8 cellular contexts compared by ENCODE assay signal in the genomic region with DNA sequence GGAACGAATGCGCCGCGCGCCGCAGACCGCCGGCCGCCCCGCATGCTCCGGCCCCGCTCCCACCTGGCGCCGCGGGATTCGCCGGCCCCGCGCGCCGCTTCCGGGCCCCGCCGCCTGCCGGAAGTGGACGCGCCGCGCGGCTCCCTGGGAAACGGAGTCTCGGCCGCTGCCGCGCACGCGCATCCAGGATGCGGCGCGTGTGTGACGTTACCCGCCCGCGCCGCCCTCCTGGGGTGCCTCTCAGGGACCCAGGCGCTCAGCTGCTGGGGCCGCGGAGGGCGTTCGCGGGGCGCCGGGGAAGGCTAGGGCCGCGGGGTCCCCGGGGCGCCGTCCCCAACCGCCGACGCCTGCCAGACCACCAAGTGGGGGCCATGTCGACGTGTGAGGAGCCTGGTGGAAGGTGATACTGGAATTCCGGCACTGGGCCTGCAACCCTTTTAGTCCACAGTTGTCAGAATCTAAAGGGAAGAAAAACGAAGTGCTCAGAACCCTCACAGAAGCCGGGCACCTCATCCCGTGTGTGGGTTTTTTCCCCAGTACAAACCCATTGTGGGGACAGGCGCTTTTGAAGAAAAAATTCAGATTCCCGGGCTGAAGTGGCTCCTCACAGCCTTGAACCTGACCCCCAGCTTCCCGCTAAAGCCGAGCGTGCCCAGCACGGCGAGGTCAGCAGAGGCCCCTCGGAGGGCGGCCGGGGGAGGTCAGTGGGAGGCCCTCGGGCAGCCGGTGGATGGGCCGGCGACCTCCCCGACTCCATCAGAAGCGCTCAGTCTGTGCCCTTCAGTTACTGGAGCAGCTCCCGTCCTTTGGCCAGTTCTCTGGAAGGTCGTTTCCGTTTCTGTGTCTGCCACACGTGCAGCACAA. TPM values are rescaled to one million over a fixed set of nuclear protein-coding genes. Genes with fewer than 3 reads are reported as not detected.
A peak's percentile ranks its signal among the peaks of the same experiment; 100 is the strongest.
DNase-seq lines count a peak whose midpoint lies in the region; ATAC-seq and TF ChIP-seq lines count a peak whose summit lies in the region.

A gene with protein sequence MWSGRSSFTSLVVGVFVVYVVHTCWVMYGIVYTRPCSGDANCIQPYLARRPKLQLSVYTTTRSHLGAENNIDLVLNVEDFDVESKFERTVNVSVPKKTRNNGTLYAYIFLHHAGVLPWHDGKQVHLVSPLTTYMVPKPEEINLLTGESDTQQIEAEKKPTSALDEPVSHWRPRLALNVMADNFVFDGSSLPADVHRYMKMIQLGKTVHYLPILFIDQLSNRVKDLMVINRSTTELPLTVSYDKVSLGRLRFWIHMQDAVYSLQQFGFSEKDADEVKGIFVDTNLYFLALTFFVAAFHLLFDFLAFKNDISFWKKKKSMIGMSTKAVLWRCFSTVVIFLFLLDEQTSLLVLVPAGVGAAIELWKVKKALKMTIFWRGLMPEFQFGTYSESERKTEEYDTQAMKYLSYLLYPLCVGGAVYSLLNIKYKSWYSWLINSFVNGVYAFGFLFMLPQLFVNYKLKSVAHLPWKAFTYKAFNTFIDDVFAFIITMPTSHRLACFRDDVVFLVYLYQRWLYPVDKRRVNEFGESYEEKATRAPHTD (minus strand): TSS at position 125 of the 864 bp plus-strand sequence. CDS start 258 bp downstream, outside the sequence.

- POLR2A ChIA-PET in CD4-positive, alpha-beta T cell (lab: Charles Lee): interaction anchor here (0.8 to 4.1 kb wide), 9 partner anchors 19 to 179 kb away, joined by 3 to 38 read pairs (median 7); a partner anchor contains a TSS
- POLR2A ChIA-PET in activated CD8-positive, alpha-beta memory T cell treated with anti-CD3 and anti-CD28 coated beads for 36 hours (lab: Charles Lee): interaction anchor here (0.6 to 1.7 kb wide), 2 partner anchors 41 to 203 kb away, joined by 6 to 7 read pairs; no protein-coding TSS in a partner anchor

- H3K36me3 ChIP-seq in effector memory CD4-positive, alpha-beta T cell (ENCODE audit: control insufficient read depth, insufficient read depth, low read length): peaks cover 23% of the 10 kb centered on the region

- ATAC-seq in CD4-positive, alpha-beta T cell (ENCODE audit: poor library complexity): peak; percentile 96
- peak; percentile 72 for ATAC-seq in GM19452 (IDR thresholded peaks at IDR 0.05; ENCODE audit: unreplicated experiment)

- DNase-seq in CD4-positive, alpha-beta T cell: peak; percentile 75 to 89 (median 84)
- DNase-seq in HK-2 (ENCODE audit: unreplicated experiment) (peak; percentile 78), NK-92 (lab: John Stamatoyannopoulos, UW; ENCODE audit: unreplicated experiment) (peak; percentile 31), medulla oblongata (ENCODE audit: extremely low spot score) (peak; percentile 91)
- peak; percentile 80 to 84 (median 80) for DNase-seq in effector memory CD4-positive, alpha-beta T cell
- DNase-seq in stimulated activated CD4-positive, alpha-beta T cell treated with anti-CD3 and anti-CD28 coated beads, TNF-alpha, amount 100 ng/mL, for 48 hours (ENCODE audit: low read depth in 3 of 3): peak; percentile 69 to 84 (median 73)

- peak within 1 kb of the TSS; percentile 89 for H3K4me3 ChIP-seq in effector memory CD4-positive, alpha-beta T cell (ENCODE audit: insufficient read depth, low read depth, low read length, poor library complexity, severe bottlenecking)

- peak within 1 kb of the TSS; percentile 57 for H3K27ac ChIP-seq in CD4-positive, alpha-beta T cell (ENCODE audit: low read depth, low read length)
- peak within 1 kb of the TSS; percentile 86 for H3K27ac ChIP-seq in effector memory CD4-positive, alpha-beta T cell (ENCODE audit: insufficient read depth, low read length, poor library complexity, severe bottlenecking)

- no peaks in the 10 kb centered on the region for H3K27me3 Mint-ChIP-seq in CD4-positive, alpha-beta T cell

- intact Hi-C loops in CD4-positive, alpha-beta T cell (cut with DNase I, micrococcal nuclease): loop anchor here (1.0 to 10.0 kb wide), 10 partner anchors 28 to 453 kb away; a partner anchor contains a TSS

- peaks cover 18% of the 10 kb centered on the region for H3K4me1 ChIP-seq in effector memory CD4-positive, alpha-beta T cell (ENCODE audit: control insufficient read depth, insufficient read depth, low read length, poor library complexity, severe bottlenecking)

- peaks cover 30% of the 10 kb centered on the region for H3K36me3 Mint-ChIP-seq in CD4-positive, alpha-beta T cell (ENCODE audit: low read depth)

- peaks cover 33% of the 10 kb centered on the region for H3K4me1 Mint-ChIP-seq in CD4-positive, alpha-beta T cell (ENCODE audit: low read depth)

- CTCF ChIA-PET in CD4-positive, alpha-beta T cell (lab: Charles Lee): interaction anchor here (1.5 to 3.1 kb wide), 2 partner anchors 35 to 36 kb away, joined by 3 to 12 read pairs; no protein-coding TSS in a partner anchor
- CTCF ChIA-PET in activated CD8-positive, alpha-beta memory T cell treated with anti-CD3 and anti-CD28 coated beads for 36 hours (lab: Charles Lee): no interaction called here

- H3K9me3 Mint-ChIP-seq in CD4-positive, alpha-beta T cell: no peaks in the 10 kb centered on the region

- no peak for TF ChIP-seq CTCF in CD4-positive, alpha-beta T cell (IDR thresholded peaks at IDR 0.05)

- H3K27ac Mint-ChIP-seq in CD4-positive, alpha-beta T cell: peak within 1 kb of the TSS; percentile 91

- no peaks in the 10 kb centered on the region for H3K27me3 ChIP-seq in CD4-positive, alpha-beta T cell (ENCODE audit: control insufficient read depth, insufficient read depth, low read length)
- no peaks in the 10 kb centered on the region for H3K27me3 ChIP-seq in effector memory CD4-positive, alpha-beta T cell (replicated peaks; ENCODE audit: control insufficient read depth, insufficient read depth, low read length, poor library complexity, severe bottlenecking)

- peak within 1 kb of the TSS; percentile 96 for H3K4me3 Mint-ChIP-seq in CD4-positive, alpha-beta T cell

- H3K9me3 ChIP-seq in CD4-positive, alpha-beta T cell (ENCODE audit: control insufficient read depth, low read length): no peaks in the 10 kb centered on the region
- H3K9me3 ChIP-seq in effector memory CD4-positive, alpha-beta T cell (ENCODE audit: control insufficient read depth, low read length): no peaks in the 10 kb centered on the region

RNA-seq across cellular contexts. Expression of the gene that starts here (rescaled TPM):
- 10 to 100 TPM; 47.2 to 47.4 TPM for total RNA-seq in CD4-positive, alpha-beta T cell
- 100 to 1,000 TPM; 112 TPM for total RNA-seq in activated CD8-positive, alpha-beta memory T cell treated with anti-CD3 and anti-CD28 coated beads for 36 hours

Comparison
In these comparisons a context has a peak if more than half of its experiments do, and no peak if none do; other contexts are left out.
1. Peak in every context shown above with its lines: DNase-seq, ATAC-seq, H3K4me3 ChIP-seq and H3K27ac ChIP-seq.
2. DNase-seq: peak in every context shown above with its lines; median percentile 91 in medulla oblongata; 84 in CD4-positive, alpha-beta T cell; 80 in effector memory CD4-positive, alpha-beta T cell; 78 in HK-2; 73 in stimulated activated CD4-positive, alpha-beta T cell treated with anti-CD3 and anti-CD28 coated beads, TNF-alpha, amount 100 ng/mL, for 48 hours; 31 in NK-92.